17 cellular contexts compared by ENCODE assay signal in the genomic region with DNA sequence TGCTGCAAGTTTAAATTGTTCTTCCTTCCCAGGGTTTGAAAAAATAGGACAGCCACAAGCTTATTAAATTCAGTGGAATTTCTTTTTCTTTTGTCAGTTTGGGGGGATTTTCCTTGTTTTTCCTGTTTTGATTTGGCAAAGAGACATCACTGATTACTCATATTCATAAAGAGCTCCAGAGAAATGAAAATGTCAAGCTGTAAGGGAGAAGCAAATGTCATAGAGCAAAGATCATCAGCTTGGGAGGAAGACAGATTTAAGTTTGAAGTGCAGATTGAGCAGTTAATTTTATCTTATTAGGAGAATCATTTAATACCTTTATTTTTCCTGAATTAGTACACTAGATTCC.
A peak's percentile ranks its signal among the peaks of the same experiment; 100 is the strongest.
DNase-seq lines count a peak whose midpoint lies in the region; ATAC-seq and TF ChIP-seq lines count a peak whose summit lies in the region.
"Had no signal": no experiment of that assay in that cellular context is flagged by ENCODE, and none has a peak within 500 bp of the region (broad histone marks: within the 10 kb centered on the region; RNA-seq: fewer than 3 reads in every experiment).

No MANE protein-coding gene starts in this region.

- DNase-seq in GM23248 (no peak), RWPE2 (ENCODE audit: low spot score) (no peak), fibroblast of lung (ENCODE audit: low read depth in 2 of 2) (no peak), osteocyte (ENCODE audit: extremely low spot score, unreplicated experiment) (no peak), activated gamma-delta T cell (lab: John Stamatoyannopoulos, UW) (no peak), T-helper 9 cell (no peak)
- no peak for DNase-seq in activated CD8-positive, alpha-beta memory T cell treated with anti-CD3 and anti-CD28 coated beads, Interleukin-2, amount 50 U/mL, for 4 hours
- DNase-seq: activated CD4-positive, CD25-positive, alpha-beta regulatory T cell treated with anti-CD3 and anti-CD28 coated beads, Interleukin-2, amount 50 U/mL, for 72 hours; activated naive CD8-positive, alpha-beta T cell treated with anti-CD3 and anti-CD28 coated beads for 36 hours; NCI-H1105 treated with DMSO at 0.1 percent for 48 hours; NCI-H2171; NCI-H526; stimulated activated naive B cell treated with anti-CD40 and anti-IgM and Interleukin-4, amounts not matched to agents 10 μg/mL and 1 μg/mL and 100 μg/mL, for 72 hours; tibial artery had no signal

- TF ChIP-seq CTCF in RWPE2 (IDR thresholded peaks at IDR 0.05; ENCODE audit: poor library complexity, severe bottlenecking) (no peak), fibroblast of lung (conservative IDR thresholded peaks at IDR 0.05 in 1 of 2, IDR thresholded peaks at IDR 0.05 in 1 of 2; ENCODE audit: low read depth in 1 of 2, low read length in 2 of 2) (no peak), osteocyte (IDR thresholded peaks at IDR 0.05) (no peak)

- H3K27ac Mint-ChIP-seq in osteocyte (ENCODE audit: unreplicated experiment) = peak overlapping the region; percentile 58
- H3K27ac Mint-ChIP-seq: activated naive CD8-positive, alpha-beta T cell treated with anti-CD3 and anti-CD28 coated beads for 36 hours; activated T-helper 1 cell treated with anti-CD3 and anti-CD28 coated beads, Interleukin-12 subunit alpha, Interleukin-12 subunit beta, Interleukin-2, Interleukin-4 antibody, amounts not matched to agents 30 ng/mL and 10 ng/mL and 1 ng/mL, durations not matched to agents 14 hours and 24 hours and 36 hours; stimulated activated naive B cell treated with anti-CD40 and anti-IgM and Interleukin-4, amounts not matched to agents 10 μg/mL and 1 μg/mL and 100 μg/mL, for 72 hours had no signal

- H3K4me3 ChIP-seq in GM23248 = peak overlapping the region; percentile 21
- H3K4me3 ChIP-seq in RWPE2 (ENCODE audit: severe bottlenecking) = no peak overlapping the region
- no peak overlapping the region for H3K4me3 ChIP-seq in fibroblast of lung (replicated peaks in 1 of 4; ENCODE audit: control extremely low read depth in 1 of 4, insufficient read depth in 1 of 4, low read depth in 3 of 4, low read length in 4 of 4)
- H3K4me3 ChIP-seq: gastroesophageal sphincter, tibial artery had no signal

- no peak overlapping the region for H3K4me3 Mint-ChIP-seq in osteocyte (ENCODE audit: unreplicated experiment)
- H3K4me3 Mint-ChIP-seq: activated naive CD8-positive, alpha-beta T cell treated with anti-CD3 and anti-CD28 coated beads for 36 hours; activated T-helper 1 cell treated with anti-CD3 and anti-CD28 coated beads, Interleukin-12 subunit alpha, Interleukin-12 subunit beta, Interleukin-2, Interleukin-4 antibody, amounts not matched to agents 30 ng/mL and 10 ng/mL and 1 ng/mL, durations not matched to agents 14 hours and 24 hours and 36 hours; stimulated activated naive B cell treated with anti-CD40 and anti-IgM and Interleukin-4, amounts not matched to agents 10 μg/mL and 1 μg/mL and 100 μg/mL, for 72 hours had no signal

- no peaks in the 10 kb centered on the region for H3K9me2 ChIP-seq in GM23248 (ENCODE audit: insufficient read depth)

- peaks cover 29% of the 10 kb centered on the region; the same call in 1 of the 2 replicates for H3F3A ChIP-seq in GM23248 (ENCODE audit: insufficient read depth)

- H3K36me3 ChIP-seq in GM23248 (ENCODE audit: low read depth) (no peaks in the 10 kb centered on the region), RWPE2 (ENCODE audit: low read depth) (no peaks in the 10 kb centered on the region), fibroblast of lung (ENCODE audit: control insufficient read depth, insufficient read depth, low read length) (no peaks in the 10 kb centered on the region)
- H3K36me3 ChIP-seq: gastroesophageal sphincter, tibial artery had no signal

- H3K79me2 ChIP-seq in GM23248 (ENCODE audit: insufficient read depth) = no peaks in the 10 kb centered on the region
- H3K79me2 ChIP-seq in fibroblast of lung (ENCODE audit: control insufficient read depth, insufficient read depth, low read length) = no peaks in the 10 kb centered on the region

- H3K4me1 Mint-ChIP-seq in osteocyte (ENCODE audit: unreplicated experiment) = peaks cover 25% of the 10 kb centered on the region
- H3K4me1 Mint-ChIP-seq: activated naive CD8-positive, alpha-beta T cell treated with anti-CD3 and anti-CD28 coated beads for 36 hours; stimulated activated naive B cell treated with anti-CD40 and anti-IgM and Interleukin-4, amounts not matched to agents 10 μg/mL and 1 μg/mL and 100 μg/mL, for 72 hours had no signal

- H3K9ac ChIP-seq in GM23248 = peak overlapping the region; percentile 52
- no peak overlapping the region for H3K9ac ChIP-seq in fibroblast of lung (ENCODE audit: insufficient read depth, low read length)

- H2AFZ ChIP-seq in GM23248 (peak overlapping the region; percentile 51; the same call in 1 of the 2 replicates), fibroblast of lung (ENCODE audit: low read length) (no peak overlapping the region)

- H3K4me1 ChIP-seq in GM23248 (ENCODE audit: insufficient read depth) (peaks cover 29% of the 10 kb centered on the region), RWPE2 (ENCODE audit: insufficient read depth, poor library complexity, severe bottlenecking) (peaks cover 18% of the 10 kb centered on the region), fibroblast of lung (ENCODE audit: control insufficient read depth, extremely low read depth, insufficient read depth, low read length) (peaks cover 7% of the 10 kb centered on the region)

- H3K9me3 ChIP-seq in GM23248 (ENCODE audit: low read depth) (no peaks in the 10 kb centered on the region), RWPE2 (ENCODE audit: severe bottlenecking) (no peaks in the 10 kb centered on the region), fibroblast of lung (ENCODE audit: control insufficient read depth, insufficient read depth, low read depth, low read length) (no peaks in the 10 kb centered on the region)
- H3K9me3 ChIP-seq: gastroesophageal sphincter, tibial artery had no signal

- H3K9me3 Mint-ChIP-seq in osteocyte (ENCODE audit: unreplicated experiment) = no peaks in the 10 kb centered on the region
- H3K9me3 Mint-ChIP-seq: activated naive CD8-positive, alpha-beta T cell treated with anti-CD3 and anti-CD28 coated beads for 36 hours; activated T-helper 1 cell treated with anti-CD3 and anti-CD28 coated beads, Interleukin-12 subunit alpha, Interleukin-12 subunit beta, Interleukin-2, Interleukin-4 antibody, amounts not matched to agents 30 ng/mL and 10 ng/mL and 1 ng/mL, durations not matched to agents 14 hours and 24 hours and 36 hours; stimulated activated naive B cell treated with anti-CD40 and anti-IgM and Interleukin-4, amounts not matched to agents 10 μg/mL and 1 μg/mL and 100 μg/mL, for 72 hours had no signal

- H3K36me3 Mint-ChIP-seq in osteocyte (ENCODE audit: unreplicated experiment) = no peaks in the 10 kb centered on the region
- H3K36me3 Mint-ChIP-seq: activated naive CD8-positive, alpha-beta T cell treated with anti-CD3 and anti-CD28 coated beads for 36 hours; stimulated activated naive B cell treated with anti-CD40 and anti-IgM and Interleukin-4, amounts not matched to agents 10 μg/mL and 1 μg/mL and 100 μg/mL, for 72 hours had no signal

- ATAC-seq in RWPE2 (ENCODE audit: low read depth) (peak; percentile 7; the same call in 1 of the 3 replicates), HG02852 (IDR thresholded peaks at IDR 0.05; ENCODE audit: unreplicated experiment) (no peak)
- ATAC-seq: gastroesophageal sphincter; stimulated activated naive B cell treated with anti-CD40 and anti-IgM and Interleukin-4, amounts not matched to agents 10 μg/mL and 1 μg/mL and 100 μg/mL, for 72 hours had no signal

- peak overlapping the region; percentile 77 for H3K27ac ChIP-seq in GM23248
- peak overlapping the region; percentile 80 for H3K27ac ChIP-seq in RWPE2 (ENCODE audit: poor library complexity, severe bottlenecking)
- H3K27ac ChIP-seq in fibroblast of lung (ENCODE audit: insufficient read depth, low read length) = no peak overlapping the region
- H3K27ac ChIP-seq: gastroesophageal sphincter, tibial artery had no signal

- no peaks in the 10 kb centered on the region for H3K27me3 Mint-ChIP-seq in osteocyte (ENCODE audit: unreplicated experiment)
- H3K27me3 Mint-ChIP-seq: stimulated activated naive B cell treated with anti-CD40 and anti-IgM and Interleukin-4, amounts not matched to agents 10 μg/mL and 1 μg/mL and 100 μg/mL, for 72 hours had no signal

- in situ Hi-C loops in GM23248 (cut with MboI) = no loop called here

- peak overlapping the region; percentile 70 for H3K4me2 ChIP-seq in GM23248 (ENCODE audit: unreplicated experiment)
- peak overlapping the region; percentile 48 for H3K4me2 ChIP-seq in fibroblast of lung (ENCODE audit: extremely low read depth, insufficient read depth, low read length)

- H3K27me3 ChIP-seq in GM23248 (replicated peaks; ENCODE audit: insufficient read depth) = no peaks in the 10 kb centered on the region
- H3K27me3 ChIP-seq in RWPE2 (ENCODE audit: insufficient read depth, poor library complexity, severe bottlenecking) = no peaks in the 10 kb centered on the region
- no peaks in the 10 kb centered on the region for H3K27me3 ChIP-seq in fibroblast of lung (ENCODE audit: control insufficient read depth, insufficient read depth, low read length)
- H3K27me3 ChIP-seq: gastroesophageal sphincter had no signal

- no peaks in the 10 kb centered on the region for H4K20me1 ChIP-seq in GM23248 (ENCODE audit: insufficient read depth)
- H4K20me1 ChIP-seq in fibroblast of lung (ENCODE audit: control insufficient read depth, extremely low read depth, insufficient read depth, low read length) = no peaks in the 10 kb centered on the region
